29 cellular contexts compared by ENCODE assay signal in genomic region chr3:168862466-168862865, GRCh38.
"Had no signal": no experiment of that assay in that cellular context is flagged by ENCODE, and none has a peak within 500 bp of the region (broad histone marks: within the 10 kb centered on the region; RNA-seq: fewer than 3 reads in every experiment).

No MANE protein-coding gene starts in this region.

- FAIRE-seq: pancreas had no signal

- H3K36me3 ChIP-seq: gastroesophageal sphincter, left lung, lower lobe of right lung, pancreas, prostate gland, sigmoid colon, uterus had no signal

- DNase-seq: activated CD4-positive, alpha-beta T cell treated with anti-CD3 and anti-CD28 coated beads for 36 hours; activated CD4-positive, CD25-positive, alpha-beta regulatory T cell; activated CD8-positive, alpha-beta memory T cell treated with anti-CD3 and anti-CD28 coated beads, Interleukin-2, amount 10 ng/mL, durations not matched to agents 7 days and 5 days; activated CD8-positive, alpha-beta T cell treated with anti-CD3 and anti-CD28 coated beads, Interleukin-2, amount 10 ng/mL, durations not matched to agents 7 days and 5 days; activated naive CD4-positive, alpha-beta T cell; activated T-cell treated with anti-CD3 and anti-CD28 coated beads, Interleukin-2, amount 50 U/mL, for 48 hours; dorsolateral prefrontal cortex; effector memory CD4-positive, alpha-beta T cell; erythroblast; head of caudate nucleus; hypothalamus; immature natural killer cell; lower lobe of right lung; mesendoderm; naive B cell; nucleus accumbens; pancreas; sigmoid colon; stimulated activated CD4-positive, alpha-beta T cell treated with anti-CD3 and anti-CD28 coated beads, Interleukin-2, amount 100 ng/mL, for 48 hours; stimulated activated naive CD4-positive, alpha-beta T cell treated with Interleukin-2 at 50 U/mL for 16 hours; T-cell; testis; trophoblast cell; uterus had no signal

- H3K27ac ChIP-seq: coronary artery, dorsolateral prefrontal cortex, gastroesophageal sphincter, left lung, lower lobe of right lung, pancreas, prostate gland, sigmoid colon, testis, uterus had no signal

- H3K27me3 ChIP-seq: gastroesophageal sphincter, left lung, pancreas, sigmoid colon, testis, uterus had no signal

- H3K4me1 ChIP-seq: left lung, lower lobe of right lung, prostate gland, testis, uterus had no signal

- ATAC-seq: activated CD4-positive, alpha-beta T cell treated with anti-CD3 and anti-CD28 coated beads for 36 hours; activated CD8-positive, alpha-beta memory T cell treated with anti-CD3 and anti-CD28 coated beads, Interleukin-2, amount 10 ng/mL, durations not matched to agents 7 days and 5 days; activated CD8-positive, alpha-beta T cell treated with anti-CD3 and anti-CD28 coated beads, Interleukin-2, amount 10 ng/mL, durations not matched to agents 7 days and 5 days; activated naive CD4-positive, alpha-beta T cell treated with anti-CD3 and anti-CD28 coated beads, Interleukin-2, amount 50 U/mL, for 72 hours; gastroesophageal sphincter; left lung; lower lobe of right lung; T-cell had no signal

- H3K9me3 ChIP-seq: gastroesophageal sphincter, left lung, lower lobe of right lung, pancreas, prostate gland, sigmoid colon, testis, uterus had no signal

- H3K4me3 ChIP-seq: coronary artery, dorsolateral prefrontal cortex, gastroesophageal sphincter, left lung, lower lobe of right lung, pancreas, prostate gland, sigmoid colon, testis, uterus had no signal
